In the genomic region with DNA sequence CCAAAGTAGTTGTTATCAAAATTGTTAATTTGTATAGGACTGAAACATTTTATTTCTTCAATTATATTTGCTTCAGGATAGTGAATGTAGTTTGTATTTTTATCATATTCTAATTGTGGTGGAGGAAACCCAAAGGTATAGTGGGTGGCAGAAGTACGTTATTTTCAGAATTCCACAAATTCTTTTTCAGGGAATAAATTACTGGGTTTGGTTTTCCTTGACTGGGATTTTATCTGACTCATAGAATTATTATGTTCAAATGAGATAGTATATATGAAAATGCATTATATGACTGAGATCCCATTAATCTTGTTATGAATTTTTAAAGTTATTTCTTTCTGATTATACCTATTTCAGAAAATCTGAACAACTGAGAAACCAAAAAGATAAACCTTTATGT, we compare ENCODE assay signal across 23 cellular contexts.
"Had no signal": no experiment of that assay in that cellular context is flagged by ENCODE, and none has a peak within 500 bp of the region (broad histone marks: within the 10 kb centered on the region; RNA-seq: fewer than 3 reads in every experiment).

No MANE protein-coding gene starts in this region.

- H3K4me1 ChIP-seq: adrenal gland, colonic mucosa, esophagus squamous epithelium, lower lobe of right lung, right lobe of liver, uterus had no signal

- H3K9me3 ChIP-seq: adrenal gland, colonic mucosa, esophagus squamous epithelium, lower lobe of right lung, right lobe of liver had no signal

- DNase-seq: activated CD4-positive, alpha-beta T cell treated with anti-CD3 and anti-CD28 coated beads, Interleukin-2, amount 10 ng/mL, durations not matched to agents 7 days and 5 days; activated CD4-positive, CD25-positive, alpha-beta regulatory T cell treated with anti-CD3 and anti-CD28 coated beads, Interleukin-2, amount 50 U/mL, for 72 hours; activated CD8-positive, alpha-beta T cell treated with anti-CD3 and anti-CD28 coated beads, Interleukin-2, amount 10 ng/mL, durations not matched to agents 7 days and 5 days; activated T-cell treated with anti-CD3 and anti-CD28 coated beads, Interleukin-2, amount 50 U/mL, for 1 hour; adrenal gland; colonic mucosa; dorsolateral prefrontal cortex; esophagus squamous epithelium; kidney; lower lobe of right lung; naive thymus-derived CD4-positive, alpha-beta T cell; occipital lobe; posterior cingulate gyrus; right lobe of liver; stimulated activated CD4-positive, alpha-beta T cell treated with anti-CD3 and anti-CD28 coated beads, Interleukin-15, amount 100 ng/mL, for 24 hours; trophoblast cell; uterus; WERI-Rb-1 had no signal

- H3K4me2 ChIP-seq: smooth muscle cell had no signal

- FAIRE-seq: bronchial epithelial cell, kidney, TTC549 had no signal

- H3K27ac ChIP-seq: adrenal gland, colonic mucosa, dorsolateral prefrontal cortex, esophagus squamous epithelium, lower lobe of right lung, right lobe of liver, uterus, WERI-Rb-1 had no signal

- H3K27me3 ChIP-seq: adrenal gland, colonic mucosa, dorsolateral prefrontal cortex, esophagus squamous epithelium, right lobe of liver, uterus had no signal

- H3K4me3 ChIP-seq: adrenal gland, colonic mucosa, dorsolateral prefrontal cortex, esophagus squamous epithelium, lower lobe of right lung, right lobe of liver, smooth muscle cell, uterus had no signal

- H3K36me3 ChIP-seq: adrenal gland, colonic mucosa, right lobe of liver, uterus, WERI-Rb-1 had no signal

- ATAC-seq: activated CD8-positive, alpha-beta T cell treated with anti-CD3 and anti-CD28 coated beads, Interleukin-2, amount 10 ng/mL, durations not matched to agents 7 days and 5 days; activated naive CD4-positive, alpha-beta T cell treated with anti-CD3 and anti-CD28 coated beads, Interleukin-2, amount 50 U/mL, for 72 hours; lower lobe of right lung; naive thymus-derived CD4-positive, alpha-beta T cell; right lobe of liver; stimulated activated memory B cell treated with anti-CD40 and anti-IgM and Interleukin-4, amounts not matched to agents 10 μg/mL and 1 μg/mL and 100 μg/mL, for 72 hours had no signal
